Comparison of ENCODE assay signal across 11 cellular contexts in genomic region chr1:4277598-4277997, GRCh38.
"Had no signal": no experiment of that assay in that cellular context is flagged by ENCODE, and none has a peak within 500 bp of the region (broad histone marks: within the 10 kb centered on the region; RNA-seq: fewer than 3 reads in every experiment).

No MANE protein-coding gene starts in this region.

- H3K4me3 ChIP-seq: GM23248, GM23338, HAP-1 had no signal

- H3K9me3 ChIP-seq: HAP-1 had no signal

- H3K36me3 ChIP-seq: HAP-1 had no signal

- DNase-seq: GM23248, GOT3, H7, H9, HCEC 1CT, HFFc6 had no signal

- H3K4me2 ChIP-seq: GM23338 had no signal

- H3K27ac ChIP-seq: GM23248 had no signal

- H2AFZ ChIP-seq: GM23248, GM23338 had no signal

- ATAC-seq: GM23338, HCT116 had no signal

- FAIRE-seq: H1, H54 had no signal

- H3K9ac ChIP-seq: GM23248 had no signal

- H3K4me1 ChIP-seq: HAP-1 had no signal
